ENCODE assay signal across 7 cellular contexts in the genomic region with DNA sequence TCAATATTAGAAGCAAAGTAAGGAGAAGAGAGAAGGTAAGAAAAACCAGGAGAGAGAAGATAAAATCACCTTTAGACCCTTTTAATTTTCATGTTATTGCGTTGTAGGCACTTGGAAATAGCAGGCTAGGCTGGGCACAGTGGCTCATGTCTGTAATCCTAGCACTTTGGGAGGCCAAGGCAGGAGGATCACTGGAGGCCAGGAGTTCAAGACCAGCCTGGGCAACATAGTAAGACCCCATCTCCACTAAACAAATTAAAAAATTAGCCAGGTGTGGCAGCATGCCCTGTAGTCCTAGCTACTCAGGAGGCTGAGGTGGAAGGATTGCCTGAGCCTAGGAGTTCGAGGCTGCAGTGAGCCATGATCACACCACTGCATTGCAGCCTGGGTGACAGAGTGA.
A peak's percentile ranks its signal among the peaks of the same experiment; 100 is the strongest.
DNase-seq lines count a peak whose midpoint lies in the region; ATAC-seq and TF ChIP-seq lines count a peak whose summit lies in the region.
"Not testable (repeated sequence)": the region's sequence is repeated elsewhere in the genome, so short reads cannot be mapped to it uniquely, and the experiment has no call there.

No MANE protein-coding gene starts in this region.

- not testable (repeated sequence) for DNase-seq in CD4-positive, alpha-beta T cell; activated T-cell treated with anti-CD3 and anti-CD28 coated beads, Interleukin-2, amount 50 U/mL, for 24 hours; central memory CD8-positive, alpha-beta T cell (ENCODE audit: low spot score in 2 of 2); naive thymus-derived CD4-positive, alpha-beta T cell; stimulated activated effector memory CD8-positive, alpha-beta T cell treated with anti-CD3 and anti-CD28 coated beads, Interleukin-12 subunit alpha, Interleukin-12 subunit beta, amount 100 ng/mL, for 72 hours (ENCODE audit: low spot score in 2 of 2)

- POLR2A ChIA-PET in CD4-positive, alpha-beta T cell (lab: Charles Lee); HEK293 (lab: Yijun Ruan, JAX); naive thymus-derived CD4-positive, alpha-beta T cell (lab: Charles Lee): not testable (repeated sequence)

- peaks cover 64 to 71% of the 10 kb centered on the region in 2 experiments for H3K36me3 ChIP-seq in HEK293 (ENCODE audit: control insufficient read depth in 2 of 2, insufficient read depth in 1 of 2, low read length in 2 of 2)
- H3K36me3 ChIP-seq in naive thymus-derived CD4-positive, alpha-beta T cell (ENCODE audit: control insufficient read depth in 2 of 3, insufficient read depth in 3 of 3, low read length in 3 of 3): peaks cover 20 to 86% (median 34%) of the 10 kb centered on the region in 3 experiments

- not testable (repeated sequence) for H3K9me3 Mint-ChIP-seq in CD4-positive, alpha-beta T cell; activated T-cell treated with anti-CD3 and anti-CD28 coated beads, Interleukin-2, amount 50 U/mL, for 24 hours; activated naive CD4-positive, alpha-beta T cell treated with anti-CD3 and anti-CD28 coated beads, Interleukin-2, amount 50 U/mL, for 24 hours; central memory CD8-positive, alpha-beta T cell; naive thymus-derived CD4-positive, alpha-beta T cell; stimulated activated effector memory CD8-positive, alpha-beta T cell treated with anti-CD3 and anti-CD28 coated beads, Interleukin-12 subunit alpha, Interleukin-12 subunit beta, amount 100 ng/mL, for 72 hours

- not testable (repeated sequence) for H3K27ac ChIP-seq in CD4-positive, alpha-beta T cell (ENCODE audit: low read depth, low read length); HEK293 (ENCODE audit: extremely low read depth, low read depth, low read length); naive thymus-derived CD4-positive, alpha-beta T cell (ENCODE audit: low read depth, low read length)

- CTCF ChIA-PET in CD4-positive, alpha-beta T cell (lab: Charles Lee); HEK293 (lab: Yijun Ruan, JAX); naive thymus-derived CD4-positive, alpha-beta T cell (lab: Charles Lee): not testable (repeated sequence)

- not testable (repeated sequence) for H3K4me3 ChIP-seq in HEK293 (ENCODE audit: low read depth, low read length); naive thymus-derived CD4-positive, alpha-beta T cell (ENCODE audit: low read length)

- H3K4me1 Mint-ChIP-seq in CD4-positive, alpha-beta T cell (ENCODE audit: low read depth): peaks cover 27% of the 10 kb centered on the region
- H3K4me1 Mint-ChIP-seq in activated T-cell treated with anti-CD3 and anti-CD28 coated beads, Interleukin-2, amount 50 U/mL, for 24 hours (ENCODE audit: low read depth): peaks cover 23% of the 10 kb centered on the region
- peaks cover 11% of the 10 kb centered on the region for H3K4me1 Mint-ChIP-seq in activated naive CD4-positive, alpha-beta T cell treated with anti-CD3 and anti-CD28 coated beads, Interleukin-2, amount 50 U/mL, for 24 hours
- peaks cover 12% of the 10 kb centered on the region for H3K4me1 Mint-ChIP-seq in central memory CD8-positive, alpha-beta T cell
- peaks cover 7 to 22% (median 16%) of the 10 kb centered on the region in 7 donors for H3K4me1 Mint-ChIP-seq in naive thymus-derived CD4-positive, alpha-beta T cell
- not testable (repeated sequence) for H3K4me1 Mint-ChIP-seq in stimulated activated effector memory CD8-positive, alpha-beta T cell treated with anti-CD3 and anti-CD28 coated beads, Interleukin-12 subunit alpha, Interleukin-12 subunit beta, amount 100 ng/mL, for 72 hours

- H3K4me3 Mint-ChIP-seq in CD4-positive, alpha-beta T cell; activated T-cell treated with anti-CD3 and anti-CD28 coated beads, Interleukin-2, amount 50 U/mL, for 24 hours; activated naive CD4-positive, alpha-beta T cell treated with anti-CD3 and anti-CD28 coated beads, Interleukin-2, amount 50 U/mL, for 24 hours; central memory CD8-positive, alpha-beta T cell; naive thymus-derived CD4-positive, alpha-beta T cell; stimulated activated effector memory CD8-positive, alpha-beta T cell treated with anti-CD3 and anti-CD28 coated beads, Interleukin-12 subunit alpha, Interleukin-12 subunit beta, amount 100 ng/mL, for 72 hours: not testable (repeated sequence)

- not testable (repeated sequence) for H3K27me3 Mint-ChIP-seq in CD4-positive, alpha-beta T cell; activated T-cell treated with anti-CD3 and anti-CD28 coated beads, Interleukin-2, amount 50 U/mL, for 24 hours; activated naive CD4-positive, alpha-beta T cell treated with anti-CD3 and anti-CD28 coated beads, Interleukin-2, amount 50 U/mL, for 24 hours; central memory CD8-positive, alpha-beta T cell; naive thymus-derived CD4-positive, alpha-beta T cell

- not testable (repeated sequence) for ATAC-seq in CD4-positive, alpha-beta T cell (ENCODE audit: poor library complexity); central memory CD8-positive, alpha-beta T cell (replicated peaks; ENCODE audit: extremely low read depth, poor library complexity, severe bottlenecking); naive thymus-derived CD4-positive, alpha-beta T cell; stimulated activated effector memory CD8-positive, alpha-beta T cell treated with anti-CD3 and anti-CD28 coated beads, Interleukin-12 subunit alpha, Interleukin-12 subunit beta, amount 100 ng/mL, for 72 hours

- peak overlapping the region; percentile 16 for H3K27ac Mint-ChIP-seq in CD4-positive, alpha-beta T cell
- H3K27ac Mint-ChIP-seq in activated T-cell treated with anti-CD3 and anti-CD28 coated beads, Interleukin-2, amount 50 U/mL, for 24 hours: peak overlapping the region; percentile 20
- H3K27ac Mint-ChIP-seq in activated naive CD4-positive, alpha-beta T cell treated with anti-CD3 and anti-CD28 coated beads, Interleukin-2, amount 50 U/mL, for 24 hours: peak overlapping the region; percentile 56
- peak overlapping the region; percentile 60 for H3K27ac Mint-ChIP-seq in central memory CD8-positive, alpha-beta T cell (ENCODE audit: low read depth)
- peak overlapping the region in 6 of 9 donors; percentile 3 to 74 (median 58) for H3K27ac Mint-ChIP-seq in naive thymus-derived CD4-positive, alpha-beta T cell
- peak overlapping the region; percentile 60 for H3K27ac Mint-ChIP-seq in stimulated activated effector memory CD8-positive, alpha-beta T cell treated with anti-CD3 and anti-CD28 coated beads, Interleukin-12 subunit alpha, Interleukin-12 subunit beta, amount 100 ng/mL, for 72 hours

- intact Hi-C loops in CD4-positive, alpha-beta T cell (cut with DNase I, micrococcal nuclease): loop anchor here in 1 of 2 experiments (5.0 kb wide), 1 partner anchor 232 kb away; no protein-coding TSS in a partner anchor
- intact Hi-C loops in naive thymus-derived CD4-positive, alpha-beta T cell (cut with micrococcal nuclease): not testable (repeated sequence)

- peaks cover 95% of the 10 kb centered on the region for H3K36me3 Mint-ChIP-seq in CD4-positive, alpha-beta T cell (ENCODE audit: low read depth)
- H3K36me3 Mint-ChIP-seq in activated T-cell treated with anti-CD3 and anti-CD28 coated beads, Interleukin-2, amount 50 U/mL, for 24 hours (ENCODE audit: low read depth): peaks cover 80% of the 10 kb centered on the region
- H3K36me3 Mint-ChIP-seq in activated naive CD4-positive, alpha-beta T cell treated with anti-CD3 and anti-CD28 coated beads, Interleukin-2, amount 50 U/mL, for 24 hours: peaks cover 24% of the 10 kb centered on the region
- peaks cover 69% of the 10 kb centered on the region for H3K36me3 Mint-ChIP-seq in central memory CD8-positive, alpha-beta T cell (ENCODE audit: insufficient read depth)
- H3K36me3 Mint-ChIP-seq in naive thymus-derived CD4-positive, alpha-beta T cell: peaks cover 15 to 70% (median 44%) of the 10 kb centered on the region in 5 donors
- peaks cover 83% of the 10 kb centered on the region for H3K36me3 Mint-ChIP-seq in stimulated activated effector memory CD8-positive, alpha-beta T cell treated with anti-CD3 and anti-CD28 coated beads, Interleukin-12 subunit alpha, Interleukin-12 subunit beta, amount 100 ng/mL, for 72 hours

- TF ChIP-seq CTCF in CD4-positive, alpha-beta T cell (IDR thresholded peaks at IDR 0.05); HEK293 (tag by site-specific recombination; IDR thresholded peaks at IDR 0.05): not testable (repeated sequence)

- H3K4me1 ChIP-seq in HEK293 (ENCODE audit: control insufficient read depth, insufficient read depth, low read length); naive thymus-derived CD4-positive, alpha-beta T cell (ENCODE audit: control insufficient read depth in 2 of 2, insufficient read depth in 2 of 2, low read length in 2 of 2): not testable (repeated sequence)

- H3K9me3 ChIP-seq in CD4-positive, alpha-beta T cell (ENCODE audit: control insufficient read depth, low read length); HEK293 (ENCODE audit: control insufficient read depth, insufficient read depth, low read depth, low read length); naive thymus-derived CD4-positive, alpha-beta T cell (ENCODE audit: control insufficient read depth in 2 of 3, low read length in 3 of 3): not testable (repeated sequence)

- H3K27me3 ChIP-seq in CD4-positive, alpha-beta T cell (ENCODE audit: control insufficient read depth, insufficient read depth, low read length); naive thymus-derived CD4-positive, alpha-beta T cell (ENCODE audit: control insufficient read depth in 2 of 2, insufficient read depth in 2 of 2, low read length in 2 of 2): not testable (repeated sequence)

TF ChIP-seq in HEK293, 187 proteins besides CTCF, POLR2A, EP300 and RAD21:
- peak; percentile 69; the same call in 1 of the 2 replicates for TF ChIP-seq ZNF121 (tag by site-specific recombination; IDR thresholded peaks at IDR 0.05)
